24 cellular contexts compared by ENCODE assay signal in the genomic region with DNA sequence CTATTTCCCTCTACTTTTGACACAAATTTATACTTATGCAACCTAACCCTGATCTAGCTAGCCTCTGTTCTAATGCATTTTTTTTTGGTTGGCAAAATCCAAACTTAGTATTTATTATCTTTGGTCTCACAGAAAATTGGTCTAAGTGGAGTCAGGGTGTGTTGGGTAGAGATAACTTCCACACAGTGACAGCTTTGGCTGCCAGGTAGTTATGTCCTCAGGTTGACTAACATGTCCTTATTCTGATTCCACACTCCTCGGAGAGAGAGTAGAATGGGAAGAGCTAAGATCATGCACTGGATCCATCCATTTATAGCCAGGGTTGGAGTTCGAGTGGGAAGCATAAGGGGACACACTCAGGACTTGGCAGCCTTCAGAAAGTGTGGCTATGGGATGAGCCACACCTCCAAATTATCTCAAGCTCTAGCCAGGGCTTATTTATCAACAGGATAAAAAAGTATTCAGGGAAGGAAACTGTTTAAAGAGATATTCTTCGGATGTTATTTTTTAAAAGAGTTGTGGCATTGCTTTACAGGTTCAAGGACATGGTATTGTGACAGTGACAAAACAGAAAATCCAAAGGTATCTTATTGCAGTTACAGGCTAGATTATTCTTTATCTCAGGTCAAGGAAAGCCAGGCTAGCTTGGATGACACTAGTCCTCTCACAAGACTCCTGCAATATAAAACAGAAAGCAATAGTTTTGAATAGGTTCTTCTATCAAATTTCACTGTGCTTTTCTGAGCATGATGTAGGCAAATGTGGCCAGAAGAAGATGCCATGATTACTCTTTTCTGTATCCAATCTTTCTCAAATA. TPM values are rescaled to one million over a fixed set of nuclear protein-coding genes. Genes with fewer than 3 reads are reported as not detected.
"Had no signal": no experiment of that assay in that cellular context is flagged by ENCODE, and none has a peak within 500 bp of the region (broad histone marks: within the 10 kb centered on the region; RNA-seq: fewer than 3 reads in every experiment).

No MANE protein-coding gene starts in this region.

- H3K4me2 ChIP-seq: SK-N-SH had no signal

- H3K27ac ChIP-seq: RWPE1 had no signal

- ATAC-seq: Panc1, PC-3 had no signal

- H3K9ac ChIP-seq: SK-N-SH had no signal

- DNase-seq: KBM-7, MV-4-11, NCI-H1048, NCI-H1105, NCI-H1436 treated with DMSO at 0.1 percent for 48 hours, NCI-H1694, NCI-H187 treated with DMSO at 0.1 percent for 48 hours, NCI-H2029 treated with DMSO at 0.1 percent for 48 hours, NCI-H2171, NCI-H226, NCI-H446, NCI-H510A, NCI-H524 treated with DMSO at 0.1 percent for 48 hours, NCI-H69, NCI-H774, PC-3, SHP77, SK-N-SH, SW 1271 had no signal

- H3K9me3 ChIP-seq: SK-N-SH had no signal

RNA-seq across cellular contexts. Expression of a gene that starts 51.5 kb away (rescaled TPM):
- total RNA-seq: LHCN-M2, SK-MEL-5 had no signal
- polyA plus RNA-seq: IgD-negative memory B cell, SK-N-SH had no signal
